ENCODE assay signal across 26 cellular contexts in the genomic region with DNA sequence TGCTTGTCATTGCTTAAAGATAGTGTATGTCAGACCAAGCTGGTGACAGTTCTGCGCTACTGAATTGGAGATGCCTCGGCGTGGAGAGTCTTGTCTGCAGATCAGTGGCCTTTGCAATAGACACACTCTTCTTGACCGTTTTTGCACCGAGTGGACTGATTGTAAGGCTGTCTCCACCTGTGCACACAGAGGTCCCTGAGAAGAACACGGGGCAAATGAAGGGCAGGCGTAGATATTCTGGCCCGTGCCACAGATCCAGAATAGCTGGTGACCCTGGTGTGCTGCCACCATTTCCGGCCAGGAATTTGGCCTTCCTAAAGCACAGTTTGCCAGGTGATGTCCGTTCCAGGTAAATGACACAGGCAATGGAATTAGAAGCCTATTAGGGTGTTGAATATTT.
A peak's percentile ranks its signal among the peaks of the same experiment; 100 is the strongest.
DNase-seq lines count a peak whose midpoint lies in the region; ATAC-seq and TF ChIP-seq lines count a peak whose summit lies in the region.
"Had no signal": no experiment of that assay in that cellular context is flagged by ENCODE, and none has a peak within 500 bp of the region (broad histone marks: within the 10 kb centered on the region; RNA-seq: fewer than 3 reads in every experiment).

No MANE protein-coding gene starts in this region.

- ATAC-seq in Right ventricle myocardium superior (ENCODE audit: poor library complexity) (peak; percentile 70), activated B cell treated with CpG ODN at 0.5 μM for 24 hours (ENCODE audit: low read depth) (no peak), memory B cell (ENCODE audit: low read depth) (no peak), GM18858 (IDR thresholded peaks at IDR 0.05; ENCODE audit: unreplicated experiment) (no peak)
- ATAC-seq: gastroesophageal sphincter, K562, lower lobe of right lung had no signal

- CTCF ChIA-PET in activated B cell treated with CpG ODN at 0.5 μM for 24 hours (lab: Charles Lee) = interaction anchor here (0.8 to 1.2 kb wide), 2 partner anchors 25 to 104 kb away, joined by 3 read pairs; no protein-coding TSS in a partner anchor

- in situ Hi-C loops in GM13976 (cut with MboI; ENCODE audit: low sequenced_read_pairs, unreplicated experiment) = no loop called here

- no peak overlapping the region for H3K4me3 Mint-ChIP-seq in activated B cell treated with CpG ODN at 0.5 μM for 24 hours
- H3K4me3 Mint-ChIP-seq in memory B cell = no peak overlapping the region
- H3K4me3 Mint-ChIP-seq: activated naive CD8-positive, alpha-beta T cell; central memory CD8-positive, alpha-beta T cell had no signal

- peak overlapping the region; percentile 69 for H3K27ac Mint-ChIP-seq in activated B cell treated with CpG ODN at 0.5 μM for 24 hours
- H3K27ac Mint-ChIP-seq in memory B cell = peak overlapping the region; percentile 17
- H3K27ac Mint-ChIP-seq: activated naive CD8-positive, alpha-beta T cell had no signal

- H3K4me3 ChIP-seq in right atrium auricular region (no peak overlapping the region), skeletal muscle satellite cell (ENCODE audit: low read length) (peak overlapping the region; percentile 19)
- H3K4me3 ChIP-seq: gastroesophageal sphincter, K562, lower lobe of right lung, MG63, skin epidermis, transverse colon had no signal

- intact Hi-C loops in Right ventricle myocardium superior (cut with DNase I) = no loop called here
- intact Hi-C loops in activated B cell treated with CpG ODN at 0.5 μM for 24 hours (cut with micrococcal nuclease) = loop anchor here (2.0 kb wide), 1 partner anchor 15 kb away; no protein-coding TSS in a partner anchor

- H3K27ac ChIP-seq in right atrium auricular region = no peak overlapping the region
- H3K27ac ChIP-seq: gastroesophageal sphincter, lower lobe of right lung, RWPE1, skin epidermis, transverse colon had no signal

- H3K4me2 ChIP-seq in skeletal muscle satellite cell (ENCODE audit: low read length) = peak overlapping the region; percentile 51

- H3K27me3 ChIP-seq in right atrium auricular region = no peaks in the 10 kb centered on the region
- H3K27me3 ChIP-seq in skeletal muscle satellite cell (ENCODE audit: control insufficient read depth, insufficient read depth, low read length) = no peaks in the 10 kb centered on the region
- H3K27me3 ChIP-seq: BE2C, gastroesophageal sphincter, MG63, transverse colon had no signal

- no peak for DNase-seq in Right ventricle myocardium superior
- no peak for DNase-seq in right atrium auricular region (ENCODE audit: low spot score)
- no peak for DNase-seq in activated B cell treated with CpG ODN at 0.5 μM for 24 hours
- no peak for DNase-seq in memory B cell (ENCODE audit: low spot score in 2 of 2)
- DNase-seq in AG20443 (ENCODE audit: low spot score) = no peak
- no peak for DNase-seq in GM13976 (ENCODE audit: low spot score)
- DNase-seq: activated CD4-positive, alpha-beta T cell treated with anti-CD3 and anti-CD28 coated beads for 4 hours; activated effector memory CD4-positive, alpha-beta T cell treated with Interleukin-2 at 50 U/mL for 16 hours; activated T-cell treated with anti-CD3 and anti-CD28 coated beads for 4 hours; aorta; BE2C; DMS153; lower lobe of right lung; MG63; NCI-H2029 treated with DMSO at 0.1 percent for 48 hours; NCI-H345; NCI-H774; transverse colon had no signal

- H3K4me1 Mint-ChIP-seq in activated B cell treated with CpG ODN at 0.5 μM for 24 hours = peaks cover 79% of the 10 kb centered on the region
- H3K4me1 Mint-ChIP-seq in memory B cell = peaks cover 41% of the 10 kb centered on the region

- no peaks in the 10 kb centered on the region for H3K9me3 Mint-ChIP-seq in activated B cell treated with CpG ODN at 0.5 μM for 24 hours
- no peaks in the 10 kb centered on the region for H3K9me3 Mint-ChIP-seq in memory B cell
- H3K9me3 Mint-ChIP-seq: central memory CD8-positive, alpha-beta T cell had no signal

- TF ChIP-seq CTCF in right atrium auricular region (IDR thresholded peaks at IDR 0.05) = no peak
- no peak for TF ChIP-seq CTCF in activated B cell treated with CpG ODN at 0.5 μM for 24 hours (IDR thresholded peaks at IDR 0.05)
- TF ChIP-seq CTCF in GM13976 (IDR thresholded peaks at IDR 0.05; ENCODE audit: borderline replicate concordance, control extremely low read depth, extremely low read depth, insufficient read depth, missing control alignments) = no peak

- no peaks in the 10 kb centered on the region for H3K27me3 Mint-ChIP-seq in activated B cell treated with CpG ODN at 0.5 μM for 24 hours
- H3K27me3 Mint-ChIP-seq in memory B cell = no peaks in the 10 kb centered on the region

- POLR2A ChIA-PET in activated B cell treated with CpG ODN at 0.5 μM for 24 hours (lab: Charles Lee) = interaction anchor here (0.7 to 1.8 kb wide), 3 partner anchors 9 to 102 kb away, joined by 3 to 6 read pairs (median 6); no protein-coding TSS in a partner anchor

- H3K36me3 Mint-ChIP-seq in activated B cell treated with CpG ODN at 0.5 μM for 24 hours (ENCODE audit: low read depth) (peaks cover 3% of the 10 kb centered on the region), memory B cell (no peaks in the 10 kb centered on the region)
- H3K36me3 Mint-ChIP-seq: activated naive CD8-positive, alpha-beta T cell had no signal

- H3K9ac ChIP-seq in skeletal muscle satellite cell (ENCODE audit: low read depth, low read length) = peak overlapping the region; percentile 17

- no peaks in the 10 kb centered on the region for H3K9me3 ChIP-seq in right atrium auricular region
- no peaks in the 10 kb centered on the region for H3K9me3 ChIP-seq in skeletal muscle satellite cell (replicated peaks; ENCODE audit: low read length)
- H3K9me3 ChIP-seq: gastroesophageal sphincter, lower lobe of right lung, MG63, transverse colon had no signal

- H3K4me1 ChIP-seq in right atrium auricular region (peaks cover 0 to 28% of the 10 kb centered on the region in 2 donors), skeletal muscle satellite cell (ENCODE audit: control insufficient read depth, insufficient read depth, low read length) (peaks cover 70% of the 10 kb centered on the region)

- H3K36me3 ChIP-seq in right atrium auricular region (no peaks in the 10 kb centered on the region), skeletal muscle satellite cell (ENCODE audit: insufficient read depth, low read length) (peaks cover 12% of the 10 kb centered on the region)
- H3K36me3 ChIP-seq: BE2C, gastroesophageal sphincter, lower lobe of right lung, transverse colon had no signal
